2 cellular contexts compared by ENCODE assay signal in the genomic region with DNA sequence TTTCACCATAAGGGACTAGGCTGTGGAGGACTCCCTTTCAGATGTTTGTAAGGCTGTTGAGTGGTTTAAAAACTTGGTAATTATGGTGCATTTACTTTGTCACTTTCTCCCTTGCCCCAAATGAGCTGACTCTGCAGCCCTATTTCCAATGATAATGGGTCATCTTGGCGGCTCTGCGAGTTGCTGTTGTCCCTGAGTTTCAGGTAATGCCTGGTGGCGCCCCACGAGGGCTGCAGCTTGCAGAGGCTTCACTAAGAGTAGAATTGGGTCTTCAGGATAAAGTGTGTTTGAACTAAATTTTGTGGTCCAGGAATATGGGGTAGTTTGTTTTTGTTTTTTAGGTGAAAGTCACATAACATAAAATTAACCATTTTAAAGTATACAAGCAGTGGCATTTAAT.
TF ChIP-seq lines count a peak whose summit lies in the region.

No MANE protein-coding gene starts in this region.

TF ChIP-seq in GM23338, 12 proteins besides CTCF, POLR2A, EP300 and RAD21 (continued from another document):
- TF ChIP-seq, protein P1, sequence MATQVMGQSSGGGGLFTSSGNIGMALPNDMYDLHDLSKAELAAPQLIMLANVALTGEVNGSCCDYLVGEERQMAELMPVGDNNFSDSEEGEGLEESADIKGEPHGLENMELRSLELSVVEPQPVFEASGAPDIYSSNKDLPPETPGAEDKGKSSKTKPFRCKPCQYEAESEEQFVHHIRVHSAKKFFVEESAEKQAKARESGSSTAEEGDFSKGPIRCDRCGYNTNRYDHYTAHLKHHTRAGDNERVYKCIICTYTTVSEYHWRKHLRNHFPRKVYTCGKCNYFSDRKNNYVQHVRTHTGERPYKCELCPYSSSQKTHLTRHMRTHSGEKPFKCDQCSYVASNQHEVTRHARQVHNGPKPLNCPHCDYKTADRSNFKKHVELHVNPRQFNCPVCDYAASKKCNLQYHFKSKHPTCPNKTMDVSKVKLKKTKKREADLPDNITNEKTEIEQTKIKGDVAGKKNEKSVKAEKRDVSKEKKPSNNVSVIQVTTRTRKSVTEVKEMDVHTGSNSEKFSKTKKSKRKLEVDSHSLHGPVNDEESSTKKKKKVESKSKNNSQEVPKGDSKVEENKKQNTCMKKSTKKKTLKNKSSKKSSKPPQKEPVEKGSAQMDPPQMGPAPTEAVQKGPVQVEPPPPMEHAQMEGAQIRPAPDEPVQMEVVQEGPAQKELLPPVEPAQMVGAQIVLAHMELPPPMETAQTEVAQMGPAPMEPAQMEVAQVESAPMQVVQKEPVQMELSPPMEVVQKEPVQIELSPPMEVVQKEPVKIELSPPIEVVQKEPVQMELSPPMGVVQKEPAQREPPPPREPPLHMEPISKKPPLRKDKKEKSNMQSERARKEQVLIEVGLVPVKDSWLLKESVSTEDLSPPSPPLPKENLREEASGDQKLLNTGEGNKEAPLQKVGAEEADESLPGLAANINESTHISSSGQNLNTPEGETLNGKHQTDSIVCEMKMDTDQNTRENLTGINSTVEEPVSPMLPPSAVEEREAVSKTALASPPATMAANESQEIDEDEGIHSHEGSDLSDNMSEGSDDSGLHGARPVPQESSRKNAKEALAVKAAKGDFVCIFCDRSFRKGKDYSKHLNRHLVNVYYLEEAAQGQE (IDR thresholded peaks at IDR 0.05; ENCODE audit: unreplicated experiment): no peak
- TF ChIP-seq JUNB (IDR thresholded peaks at IDR 0.05; ENCODE audit: unreplicated experiment): no peak

TF ChIP-seq in WTC11, 78 proteins besides CTCF, POLR2A, EP300 and RAD21 (continued from another document):
- TF ChIP-seq, protein P2, sequence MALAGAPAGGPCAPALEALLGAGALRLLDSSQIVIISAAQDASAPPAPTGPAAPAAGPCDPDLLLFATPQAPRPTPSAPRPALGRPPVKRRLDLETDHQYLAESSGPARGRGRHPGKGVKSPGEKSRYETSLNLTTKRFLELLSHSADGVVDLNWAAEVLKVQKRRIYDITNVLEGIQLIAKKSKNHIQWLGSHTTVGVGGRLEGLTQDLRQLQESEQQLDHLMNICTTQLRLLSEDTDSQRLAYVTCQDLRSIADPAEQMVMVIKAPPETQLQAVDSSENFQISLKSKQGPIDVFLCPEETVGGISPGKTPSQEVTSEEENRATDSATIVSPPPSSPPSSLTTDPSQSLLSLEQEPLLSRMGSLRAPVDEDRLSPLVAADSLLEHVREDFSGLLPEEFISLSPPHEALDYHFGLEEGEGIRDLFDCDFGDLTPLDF (CRISPR knock-in tag; IDR thresholded peaks at IDR 0.05): no peak
- TF ChIP-seq, protein P3, sequence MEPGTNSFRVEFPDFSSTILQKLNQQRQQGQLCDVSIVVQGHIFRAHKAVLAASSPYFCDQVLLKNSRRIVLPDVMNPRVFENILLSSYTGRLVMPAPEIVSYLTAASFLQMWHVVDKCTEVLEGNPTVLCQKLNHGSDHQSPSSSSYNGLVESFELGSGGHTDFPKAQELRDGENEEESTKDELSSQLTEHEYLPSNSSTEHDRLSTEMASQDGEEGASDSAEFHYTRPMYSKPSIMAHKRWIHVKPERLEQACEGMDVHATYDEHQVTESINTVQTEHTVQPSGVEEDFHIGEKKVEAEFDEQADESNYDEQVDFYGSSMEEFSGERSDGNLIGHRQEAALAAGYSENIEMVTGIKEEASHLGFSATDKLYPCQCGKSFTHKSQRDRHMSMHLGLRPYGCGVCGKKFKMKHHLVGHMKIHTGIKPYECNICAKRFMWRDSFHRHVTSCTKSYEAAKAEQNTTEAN (CRISPR knock-in tag; IDR thresholded peaks at IDR 0.05): no peak
- TF ChIP-seq NR1H2 (CRISPR knock-in tag; IDR thresholded peaks at IDR 0.05): no peak
